20 cellular contexts compared by ENCODE assay signal in genomic region chr7:71835056-71835455, GRCh38.
"Had no signal": no experiment of that assay in that cellular context is flagged by ENCODE, and none has a peak within 500 bp of the region (broad histone marks: within the 10 kb centered on the region; RNA-seq: fewer than 3 reads in every experiment).

No MANE protein-coding gene starts in this region.

- DNase-seq: dorsolateral prefrontal cortex; effector CD4-positive, alpha-beta T cell; natural killer cell; stimulated activated CD4-positive, alpha-beta T cell treated with anti-CD3 and anti-CD28 coated beads, Interleukin-2, amount 100 ng/mL, for 24 hours; stimulated activated CD4-positive, alpha-beta T cell treated with anti-CD3 and anti-CD28 coated beads, Interleukin-4, amount 100 ng/mL, for 24 hours; stimulated activated naive CD4-positive, alpha-beta T cell treated with Interleukin-2 at 50 U/mL for 16 hours; stomach; substantia nigra; testis; tibial artery had no signal

- ATAC-seq: left lobe of liver; natural killer cell; sciatic nerve; stimulated activated effector memory CD8-positive, alpha-beta T cell treated with anti-CD3 and anti-CD28 coated beads, Interleukin-12 subunit alpha, Interleukin-12 subunit beta, amount 100 ng/mL, for 72 hours had no signal

- H3K4me1 ChIP-seq: prostate gland, right atrium auricular region, stomach, testis, tibial artery had no signal

- H3K4me3 ChIP-seq: dorsolateral prefrontal cortex, lung, prostate gland, right atrium auricular region, stomach, testis, tibial artery had no signal

- H3K9me3 ChIP-seq: neutrophil, prostate gland, right atrium auricular region, stomach, testis, tibial artery had no signal

- H3K27ac ChIP-seq: dorsolateral prefrontal cortex, neutrophil, prostate gland, right atrium auricular region, stomach, testis, tibial artery had no signal

- H3K36me3 ChIP-seq: neutrophil, prostate gland, right atrium auricular region, stomach, tibial artery had no signal

- H3K27me3 ChIP-seq: dorsolateral prefrontal cortex, neutrophil, right atrium auricular region, stomach, testis, tibial artery had no signal

- FAIRE-seq: colon, frontal cortex, keratinocyte had no signal
